Comparison of ENCODE assay signal across 11 cellular contexts in genomic region chr5:151153766-151154272, GRCh38. TPM values are rescaled to one million over a fixed set of nuclear protein-coding genes. Genes with fewer than 3 reads are reported as not detected.
A peak's percentile ranks its signal among the peaks of the same experiment; 100 is the strongest.
DNase-seq lines count a peak whose midpoint lies in the region; ATAC-seq, FAIRE-seq and TF ChIP-seq lines count a peak whose summit lies in the region.
"Had no signal": no experiment of that assay in that cellular context is flagged by ENCODE, and none has a peak within 500 bp of the region (broad histone marks: within the 10 kb centered on the region; RNA-seq: fewer than 3 reads in every experiment).

No MANE protein-coding gene starts in this region.

- H3K27ac Mint-ChIP-seq in CD4-positive, CD25-positive, alpha-beta regulatory T cell: peak overlapping the region; percentile 97 to 99 (median 99)
- peak overlapping the region; percentile 87 to 95 (median 92) for H3K27ac Mint-ChIP-seq in IgD-negative memory B cell
- peak overlapping the region; percentile 97 for H3K27ac Mint-ChIP-seq in activated naive CD4-positive, alpha-beta T cell treated with anti-CD3 and anti-CD28 coated beads, Interleukin-2, amount 50 U/mL, for 24 hours

- H2AFZ ChIP-seq in osteoblast (ENCODE audit: low read length): no peak overlapping the region
- H2AFZ ChIP-seq in PC-3 (ENCODE audit: low read length): no peak overlapping the region

- no peaks in the 10 kb centered on the region for H3K27me3 Mint-ChIP-seq in CD4-positive, CD25-positive, alpha-beta regulatory T cell
- no peaks in the 10 kb centered on the region for H3K27me3 Mint-ChIP-seq in IgD-negative memory B cell
- no peaks in the 10 kb centered on the region for H3K27me3 Mint-ChIP-seq in activated naive CD4-positive, alpha-beta T cell treated with anti-CD3 and anti-CD28 coated beads, Interleukin-2, amount 50 U/mL, for 24 hours

- H3K36me3 Mint-ChIP-seq in CD4-positive, CD25-positive, alpha-beta regulatory T cell: peaks cover 16% of the 10 kb centered on the region
- peaks cover 3% of the 10 kb centered on the region for H3K36me3 Mint-ChIP-seq in IgD-negative memory B cell
- peaks cover 7% of the 10 kb centered on the region for H3K36me3 Mint-ChIP-seq in activated naive CD4-positive, alpha-beta T cell treated with anti-CD3 and anti-CD28 coated beads, Interleukin-2, amount 50 U/mL, for 24 hours

- peaks cover 96% of the 10 kb centered on the region for H3K4me1 ChIP-seq in CD4-positive, CD25-positive, alpha-beta regulatory T cell (ENCODE audit: control insufficient read depth, insufficient read depth, low read length, poor library complexity, severe bottlenecking)
- H3K4me1 ChIP-seq in osteoblast (ENCODE audit: insufficient read depth, low read length) (peaks cover 62% of the 10 kb centered on the region), PC-3 (ENCODE audit: insufficient read depth, low read length) (peaks cover 28% of the 10 kb centered on the region), pancreas (peaks cover 3 to 20% (median 6%) of the 10 kb centered on the region in 3 donors)

- no peaks in the 10 kb centered on the region for H3F3A ChIP-seq in PC-3 (ENCODE audit: low read length, unreplicated experiment)

- no peaks in the 10 kb centered on the region for H3K27me3 ChIP-seq in CD4-positive, CD25-positive, alpha-beta regulatory T cell (ENCODE audit: control insufficient read depth, insufficient read depth, low read length)
- no peaks in the 10 kb centered on the region for H3K27me3 ChIP-seq in osteoblast (ENCODE audit: insufficient read depth, low read length)
- H3K27me3 ChIP-seq in PC-3 (ENCODE audit: low read length): no peaks in the 10 kb centered on the region
- no peaks in the 10 kb centered on the region for H3K27me3 ChIP-seq in pancreas
- H3K27me3 ChIP-seq: suprapubic skin had no signal

- peak overlapping the region; percentile 92 for H3K4me3 ChIP-seq in CD4-positive, CD25-positive, alpha-beta regulatory T cell (ENCODE audit: low read depth, low read length)
- no peak overlapping the region for H3K4me3 ChIP-seq in osteoblast (ENCODE audit: insufficient read depth, low read length)
- no peak overlapping the region for H3K4me3 ChIP-seq in PC-3 (ENCODE audit: low read length)
- H3K4me3 ChIP-seq in pancreas: no peak overlapping the region

- intact Hi-C loops in PC-3 (cut with micrococcal nuclease): no loop called here
- intact Hi-C loops in pancreas (cut with DNase I): no loop called here

- peak overlapping the region; percentile 67 to 100 (median 85) for H3K4me3 Mint-ChIP-seq in CD4-positive, CD25-positive, alpha-beta regulatory T cell
- H3K4me3 Mint-ChIP-seq in IgD-negative memory B cell: peak overlapping the region; percentile 31 to 99 (median 78)
- H3K4me3 Mint-ChIP-seq in activated naive CD4-positive, alpha-beta T cell treated with anti-CD3 and anti-CD28 coated beads, Interleukin-2, amount 50 U/mL, for 24 hours: peak overlapping the region; percentile 49

- H3K9ac ChIP-seq in PC-3 (ENCODE audit: low read length): no peak overlapping the region

- H3K79me2 ChIP-seq in osteoblast (ENCODE audit: insufficient read depth, low read length): peaks cover 99% of the 10 kb centered on the region
- H3K79me2 ChIP-seq in PC-3 (ENCODE audit: low read length): peaks cover 31% of the 10 kb centered on the region

- BruUV-seq in PC-3 (replicated peaks; lab: Mats Ljungman, UMichigan): no TSS peak

- no peak for FAIRE-seq in pancreas (lab: Jason Lieb, UNC)
- FAIRE-seq: D721Med had no signal

- H3K9me3 ChIP-seq in CD4-positive, CD25-positive, alpha-beta regulatory T cell (ENCODE audit: control insufficient read depth in 2 of 2, low read length in 2 of 2): no peaks in the 10 kb centered on the region
- no peaks in the 10 kb centered on the region for H3K9me3 ChIP-seq in osteoblast (ENCODE audit: low read depth, low read length)
- no peaks in the 10 kb centered on the region for H3K9me3 ChIP-seq in PC-3 (ENCODE audit: low read length)
- no peaks in the 10 kb centered on the region for H3K9me3 ChIP-seq in pancreas
- H3K9me3 ChIP-seq: suprapubic skin had no signal

- CTCF ChIA-PET in PC-3 (lab: Charles Lee): no interaction called here

- no peaks in the 10 kb centered on the region for H3K9me2 ChIP-seq in PC-3 (replicated peaks; ENCODE audit: low read length)

- no peaks in the 10 kb centered on the region for H3K36me3 ChIP-seq in CD4-positive, CD25-positive, alpha-beta regulatory T cell (ENCODE audit: control insufficient read depth, insufficient read depth, low read length)
- peaks cover 29% of the 10 kb centered on the region for H3K36me3 ChIP-seq in osteoblast (ENCODE audit: insufficient read depth, low read length)
- H3K36me3 ChIP-seq in PC-3 (ENCODE audit: low read depth, low read length): no peaks in the 10 kb centered on the region
- H3K36me3 ChIP-seq in pancreas: no peaks in the 10 kb centered on the region
- H3K36me3 ChIP-seq: suprapubic skin had no signal

- H4K20me1 ChIP-seq in osteoblast (ENCODE audit: insufficient read depth, low read length) (peaks cover 69% of the 10 kb centered on the region), PC-3 (ENCODE audit: low read length) (no peaks in the 10 kb centered on the region)

- POLR2A ChIA-PET in PC-3 (lab: Charles Lee; ENCODE audit: unreplicated experiment): no interaction called here

- H3K9me3 Mint-ChIP-seq in CD4-positive, CD25-positive, alpha-beta regulatory T cell: no peaks in the 10 kb centered on the region
- no peaks in the 10 kb centered on the region for H3K9me3 Mint-ChIP-seq in IgD-negative memory B cell
- no peaks in the 10 kb centered on the region for H3K9me3 Mint-ChIP-seq in activated naive CD4-positive, alpha-beta T cell treated with anti-CD3 and anti-CD28 coated beads, Interleukin-2, amount 50 U/mL, for 24 hours

- H3K27ac ChIP-seq in CD4-positive, CD25-positive, alpha-beta regulatory T cell (ENCODE audit: insufficient read depth, low read length, poor library complexity, severe bottlenecking): peak overlapping the region; percentile 87
- H3K27ac ChIP-seq in osteoblast (ENCODE audit: low read depth, low read length): no peak overlapping the region
- no peak overlapping the region for H3K27ac ChIP-seq in PC-3 (ENCODE audit: low read length)
- H3K27ac ChIP-seq in pancreas: no peak overlapping the region
- H3K27ac ChIP-seq: suprapubic skin had no signal

- H3K4me2 ChIP-seq in osteoblast (ENCODE audit: insufficient read depth, low read length) (peak overlapping the region; percentile 25), PC-3 (ENCODE audit: low read length) (no peak overlapping the region)

- 79 to 87% methylated on average over 3 of the region's 3 CpGs for WGBS in pancreas, 2 donors

- H3K4me1 Mint-ChIP-seq in CD4-positive, CD25-positive, alpha-beta regulatory T cell: peaks cover 52 to 91% (median 73%) of the 10 kb centered on the region in 4 donors
- peaks cover 62 to 72% (median 71%) of the 10 kb centered on the region in 3 donors for H3K4me1 Mint-ChIP-seq in IgD-negative memory B cell
- H3K4me1 Mint-ChIP-seq in activated naive CD4-positive, alpha-beta T cell treated with anti-CD3 and anti-CD28 coated beads, Interleukin-2, amount 50 U/mL, for 24 hours: peaks cover 92% of the 10 kb centered on the region

- TF ChIP-seq CTCF in osteoblast (IDR thresholded peaks at IDR 0.05; ENCODE audit: extremely low read depth, low read depth, low read length): no peak
- no peak for TF ChIP-seq CTCF in PC-3 (conservative IDR thresholded peaks at IDR 0.05; ENCODE audit: low read depth, low read length)
- no peak for TF ChIP-seq CTCF in pancreas (IDR thresholded peaks at IDR 0.05)

- peak in 2 of 3 donors; percentile 33 to 47 for DNase-seq in CD4-positive, CD25-positive, alpha-beta regulatory T cell
- no peak for DNase-seq in osteoblast (ENCODE audit: insufficient read length, low spot score, missing footprints)
- no peak for DNase-seq in hypothalamus (lab: John Stamatoyannopoulos, UW)
- DNase-seq in PC-3: no peak
- no peak for DNase-seq in hippocampal formation (lab: John Stamatoyannopoulos, UW)
- DNase-seq in pancreas: no peak
- DNase-seq: NCI-H2081 had no signal

- ATAC-seq in CD4-positive, CD25-positive, alpha-beta regulatory T cell (ENCODE audit: low read depth in 2 of 2): no peak
- ATAC-seq in PC-3: no peak
- no peak for ATAC-seq in pancreas

RNA-seq across cellular contexts. Expression of gene ANXA6, which starts 3.8 kb away (rescaled TPM):
- 364 TPM for total RNA-seq in CD4-positive, CD25-positive, alpha-beta regulatory T cell
- polyA plus RNA-seq in CD4-positive, CD25-positive, alpha-beta regulatory T cell: 100 to 1,000 TPM; 171 to 329 (median 244) TPM
- polyA plus RNA-seq in IgD-negative memory B cell: 298 TPM
- total RNA-seq in osteoblast: 343 and 353 TPM in 2 replicates
- 122 and 131 TPM in 2 replicates for total RNA-seq in PC-3 (2014; rRNA removed)
- total RNA-seq in pancreas: 10 to 100 TPM; 39.6 to 70.8 (median 48.7) TPM
- polyA plus RNA-seq in pancreas: 10 to 100 TPM; 37.0 to 64.2 TPM

Comparison
In these comparisons a context has a peak if more than half of its experiments do, and no peak if none do; other contexts are left out.
1. DNase-seq: peak in CD4-positive, CD25-positive, alpha-beta regulatory T cell (2 of 3); none in osteoblast (single experiment), hypothalamus (0 of 51), PC-3 (single experiment), hippocampal formation (0 of 2) and pancreas (0 of 6).
2. Peak in every context shown above with its lines, with median percentiles within 50 percentile points of each other: H3K27ac Mint-ChIP-seq and H3K4me3 Mint-ChIP-seq.